Comparison of ENCODE assay signal across 27 cellular contexts in genomic region chr12:66590276-66590675, GRCh38.
"Had no signal": no experiment of that assay in that cellular context is flagged by ENCODE, and none has a peak within 500 bp of the region (broad histone marks: within the 10 kb centered on the region; RNA-seq: fewer than 3 reads in every experiment).

No MANE protein-coding gene starts in this region.

- H3K9me3 Mint-ChIP-seq: memory B cell; natural killer cell treated with Interleukin-12 subunit alpha and Interleukin-12 subunit beta and Interleukin-15 and Interleukin-18, amount 100 ng/mL, for 72 hours; neural progenitor cell had no signal

- H3K36me3 Mint-ChIP-seq: memory B cell; natural killer cell treated with Interleukin-12 subunit alpha and Interleukin-12 subunit beta and Interleukin-15 and Interleukin-18, amount 100 ng/mL, for 72 hours had no signal

- H3K4me3 ChIP-seq: esophagus muscularis mucosa, gastroesophageal sphincter, heart left ventricle, hepatocyte, lung, neural progenitor cell, right atrium auricular region, smooth muscle cell, stomach, thyroid gland, vagina had no signal

- H3K4me2 ChIP-seq: hepatocyte, neural progenitor cell, smooth muscle cell had no signal

- DNase-seq: dermis blood vessel endothelial cell; effector memory CD4-positive, alpha-beta T cell; foreskin keratinocyte; heart left ventricle; kidney; stimulated activated CD4-positive, alpha-beta T cell treated with anti-CD3 and anti-CD28 coated beads, Interleukin-12 subunit alpha, Interleukin-12 subunit beta, amount 100 ng/mL, for 4 hours; stimulated activated CD4-positive, alpha-beta T cell treated with anti-CD3 and anti-CD28 coated beads, Interleukin-1b, Interleukin-23, amount 100 ng/mL, for 48 hours; stimulated activated CD4-positive, alpha-beta T cell treated with anti-CD3 and anti-CD28 coated beads, Interleukin-4, amount 100 ng/mL, for 1 hour; stimulated activated CD8-positive, alpha-beta memory T cell treated with anti-CD3 and anti-CD28 coated beads, Interleukin-4, amount 100 ng/mL, for 48 hours; stimulated activated naive CD4-positive, alpha-beta T cell; stomach; thyroid gland; trophoblast cell had no signal

- H3K9me3 ChIP-seq: esophagus muscularis mucosa, gastroesophageal sphincter, heart left ventricle, right atrium auricular region, stomach, thyroid gland, vagina had no signal

- H2AFZ ChIP-seq: hepatocyte, neural progenitor cell, parathyroid adenoma had no signal

- H3K4me3 Mint-ChIP-seq: memory B cell; natural killer cell treated with Interleukin-12 subunit alpha and Interleukin-12 subunit beta and Interleukin-15 and Interleukin-18, amount 100 ng/mL, for 72 hours; neural progenitor cell had no signal

- H3K9ac ChIP-seq: neural progenitor cell, parathyroid adenoma had no signal

- H3K27ac Mint-ChIP-seq: memory B cell; natural killer cell treated with Interleukin-12 subunit alpha and Interleukin-12 subunit beta and Interleukin-15 and Interleukin-18, amount 100 ng/mL, for 72 hours; neural progenitor cell; progenitor cell of endocrine pancreas had no signal

- H3K4me1 ChIP-seq: heart left ventricle, neural progenitor cell, parathyroid adenoma, right atrium auricular region, thyroid gland, vagina had no signal

- H3K4me1 Mint-ChIP-seq: neural progenitor cell had no signal

- H3K36me3 ChIP-seq: esophagus muscularis mucosa, gastroesophageal sphincter, heart left ventricle, neural progenitor cell, right atrium auricular region, stomach, thyroid gland, vagina had no signal

- H3K27me3 ChIP-seq: esophagus muscularis mucosa, foreskin keratinocyte, gastroesophageal sphincter, heart left ventricle, hepatocyte, neural progenitor cell, right atrium auricular region, stomach, thyroid gland, vagina had no signal

- ATAC-seq: foreskin keratinocyte; gastroesophageal sphincter; heart left ventricle; left lobe of liver; natural killer cell treated with Interleukin-12 subunit alpha and Interleukin-12 subunit beta and Interleukin-15 and Interleukin-18, amount 100 ng/mL, for 72 hours; sciatic nerve had no signal

- H3K27ac ChIP-seq: esophagus muscularis mucosa, foreskin keratinocyte, gastroesophageal sphincter, heart left ventricle, hepatocyte, neural progenitor cell, parathyroid adenoma, right atrium auricular region, stomach, thyroid gland, vagina had no signal

- H3K27me3 Mint-ChIP-seq: progenitor cell of endocrine pancreas had no signal

- H3K79me2 ChIP-seq: hepatocyte, parathyroid adenoma had no signal
